In the genomic region with DNA sequence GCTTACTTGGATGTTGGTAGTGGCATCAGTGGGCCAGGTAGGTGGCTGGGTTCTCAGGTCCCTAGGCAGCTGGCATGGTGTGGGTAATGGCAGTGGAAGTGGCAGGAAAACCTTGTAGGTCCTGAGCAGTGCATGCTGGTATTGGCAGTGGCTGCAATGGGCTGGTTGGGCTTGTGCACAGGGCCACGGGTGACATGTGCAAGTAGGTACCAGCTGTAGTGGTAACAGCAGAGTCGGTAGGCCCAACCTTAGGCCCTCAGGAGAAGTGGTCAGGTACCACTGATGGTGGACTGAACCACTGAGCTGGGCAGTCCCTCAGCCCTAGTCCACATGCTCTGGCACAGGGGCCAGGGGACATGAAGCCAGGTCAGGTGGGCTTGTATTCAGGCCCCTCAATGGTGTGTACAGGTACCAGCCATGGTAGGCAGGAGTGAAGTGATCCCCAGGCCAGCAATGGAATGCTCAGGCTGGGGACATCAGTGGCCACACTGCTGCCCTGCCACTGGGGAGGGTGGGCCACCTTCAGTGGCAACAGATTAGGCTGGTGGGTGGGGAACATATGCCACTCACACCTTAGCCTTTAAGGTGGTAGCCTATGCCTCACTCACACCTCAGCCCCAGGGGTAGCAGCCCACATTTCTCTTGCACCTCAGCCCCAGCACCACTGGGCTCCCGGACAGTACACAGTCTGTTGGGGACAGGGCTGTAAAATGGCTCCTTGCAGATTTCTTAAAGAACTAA, we compare ENCODE assay signal across 1 cellular context.
TF ChIP-seq lines count a peak whose summit lies in the region.

No MANE protein-coding gene starts in this region.

TF ChIP-seq in GM23338, 12 proteins besides CTCF, POLR2A, EP300 and RAD21 (continued from another document):
- TF ChIP-seq, protein P1, sequence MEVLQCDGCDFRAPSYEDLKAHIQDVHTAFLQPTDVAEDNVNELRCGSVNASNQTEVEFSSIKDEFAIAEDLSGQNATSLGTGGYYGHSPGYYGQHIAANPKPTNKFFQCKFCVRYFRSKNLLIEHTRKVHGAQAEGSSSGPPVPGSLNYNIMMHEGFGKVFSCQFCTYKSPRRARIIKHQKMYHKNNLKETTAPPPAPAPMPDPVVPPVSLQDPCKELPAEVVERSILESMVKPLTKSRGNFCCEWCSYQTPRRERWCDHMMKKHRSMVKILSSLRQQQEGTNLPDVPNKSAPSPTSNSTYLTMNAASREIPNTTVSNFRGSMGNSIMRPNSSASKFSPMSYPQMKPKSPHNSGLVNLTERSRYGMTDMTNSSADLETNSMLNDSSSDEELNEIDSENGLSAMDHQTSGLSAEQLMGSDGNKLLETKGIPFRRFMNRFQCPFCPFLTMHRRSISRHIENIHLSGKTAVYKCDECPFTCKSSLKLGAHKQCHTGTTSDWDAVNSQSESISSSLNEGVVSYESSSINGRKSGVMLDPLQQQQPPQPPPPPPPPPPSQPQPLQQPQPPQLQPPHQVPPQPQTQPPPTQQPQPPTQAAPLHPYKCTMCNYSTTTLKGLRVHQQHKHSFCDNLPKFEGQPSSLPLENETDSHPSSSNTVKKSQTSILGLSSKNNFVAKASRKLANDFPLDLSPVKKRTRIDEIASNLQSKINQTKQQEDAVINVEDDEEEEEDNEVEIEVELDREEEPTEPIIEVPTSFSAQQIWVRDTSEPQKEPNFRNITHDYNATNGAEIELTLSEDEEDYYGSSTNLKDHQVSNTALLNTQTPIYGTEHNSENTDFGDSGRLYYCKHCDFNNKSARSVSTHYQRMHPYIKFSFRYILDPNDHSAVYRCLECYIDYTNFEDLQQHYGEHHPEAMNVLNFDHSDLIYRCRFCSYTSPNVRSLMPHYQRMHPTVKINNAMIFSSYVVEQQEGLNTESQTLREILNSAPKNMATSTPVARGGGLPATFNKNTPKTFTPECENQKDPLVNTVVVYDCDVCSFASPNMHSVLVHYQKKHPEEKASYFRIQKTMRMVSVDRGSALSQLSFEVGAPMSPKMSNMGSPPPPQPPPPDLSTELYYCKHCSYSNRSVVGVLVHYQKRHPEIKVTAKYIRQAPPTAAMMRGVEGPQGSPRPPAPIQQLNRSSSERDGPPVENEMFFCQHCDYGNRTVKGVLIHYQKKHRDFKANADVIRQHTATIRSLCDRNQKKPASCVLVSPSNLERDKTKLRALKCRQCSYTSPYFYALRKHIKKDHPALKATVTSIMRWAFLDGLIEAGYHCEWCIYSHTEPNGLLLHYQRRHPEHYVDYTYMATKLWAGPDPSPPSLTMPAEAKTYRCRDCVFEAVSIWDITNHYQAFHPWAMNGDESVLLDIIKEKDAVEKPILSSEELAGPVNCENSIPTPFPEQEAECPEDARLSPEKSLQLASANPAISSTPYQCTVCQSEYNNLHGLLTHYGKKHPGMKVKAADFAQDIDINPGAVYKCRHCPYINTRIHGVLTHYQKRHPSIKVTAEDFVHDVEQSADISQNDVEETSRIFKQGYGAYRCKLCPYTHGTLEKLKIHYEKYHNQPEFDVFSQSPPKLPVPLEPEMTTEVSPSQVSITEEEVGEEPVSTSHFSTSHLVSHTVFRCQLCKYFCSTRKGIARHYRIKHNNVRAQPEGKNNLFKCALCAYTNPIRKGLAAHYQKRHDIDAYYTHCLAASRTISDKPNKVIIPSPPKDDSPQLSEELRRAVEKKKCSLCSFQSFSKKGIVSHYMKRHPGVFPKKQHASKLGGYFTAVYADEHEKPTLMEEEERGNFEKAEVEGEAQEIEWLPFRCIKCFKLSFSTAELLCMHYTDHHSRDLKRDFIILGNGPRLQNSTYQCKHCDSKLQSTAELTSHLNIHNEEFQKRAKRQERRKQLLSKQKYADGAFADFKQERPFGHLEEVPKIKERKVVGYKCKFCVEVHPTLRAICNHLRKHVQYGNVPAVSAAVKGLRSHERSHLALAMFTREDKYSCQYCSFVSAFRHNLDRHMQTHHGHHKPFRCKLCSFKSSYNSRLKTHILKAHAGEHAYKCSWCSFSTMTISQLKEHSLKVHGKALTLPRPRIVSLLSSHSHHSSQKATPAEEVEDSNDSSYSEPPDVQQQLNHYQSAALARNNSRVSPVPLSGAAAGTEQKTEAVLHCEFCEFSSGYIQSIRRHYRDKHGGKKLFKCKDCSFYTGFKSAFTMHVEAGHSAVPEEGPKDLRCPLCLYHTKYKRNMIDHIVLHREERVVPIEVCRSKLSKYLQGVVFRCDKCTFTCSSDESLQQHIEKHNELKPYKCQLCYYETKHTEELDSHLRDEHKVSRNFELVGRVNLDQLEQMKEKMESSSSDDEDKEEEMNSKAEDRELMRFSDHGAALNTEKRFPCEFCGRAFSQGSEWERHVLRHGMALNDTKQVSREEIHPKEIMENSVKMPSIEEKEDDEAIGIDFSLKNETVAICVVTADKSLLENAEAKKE (CRISPR knock-in tag; IDR thresholded peaks at IDR 0.05): no peak
- TF ChIP-seq NANOG (IDR thresholded peaks at IDR 0.05; ENCODE audit: borderline replicate concordance) (no peak), EZH2 (IDR thresholded peaks at IDR 0.05; ENCODE audit: low read depth, unreplicated experiment) (no peak), ZNF331 (CRISPR knock-in tag; IDR thresholded peaks at IDR 0.05; ENCODE audit: low read depth) (no peak), JUNB (IDR thresholded peaks at IDR 0.05; ENCODE audit: unreplicated experiment) (no peak), ZNF114 (CRISPR knock-in tag; IDR thresholded peaks at IDR 0.05) (no peak)
TF ChIP-seq in GM23338: peak in this region for 0.
